6 cellular contexts compared by ENCODE assay signal in the genomic region with DNA sequence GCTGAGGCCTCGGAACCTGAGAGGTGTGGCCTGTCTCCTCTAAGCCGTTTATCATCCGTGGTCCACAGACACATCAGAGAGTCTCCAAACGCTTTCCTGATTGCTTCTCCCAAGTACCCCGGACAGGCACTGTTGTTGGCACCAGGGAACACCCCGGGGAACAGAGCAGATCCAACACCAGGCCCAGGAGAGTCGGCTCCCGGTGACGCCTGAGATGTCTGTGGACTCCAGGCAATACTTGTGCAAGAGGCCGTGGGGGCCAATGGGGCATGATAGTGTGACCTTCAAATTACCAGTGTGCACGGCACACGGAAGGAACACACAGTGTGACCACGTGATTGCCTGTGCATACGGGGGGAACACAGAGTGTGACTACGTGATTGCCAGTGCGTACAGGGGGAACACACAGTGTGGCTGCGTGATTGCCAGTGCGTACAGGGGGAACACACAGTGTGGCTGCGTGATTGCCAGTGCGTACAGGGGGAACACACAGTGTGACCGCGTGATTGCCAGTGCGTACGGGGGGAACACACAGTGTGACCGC.
A peak's percentile ranks its signal among the peaks of the same experiment; 100 is the strongest.
DNase-seq lines count a peak whose midpoint lies in the region; ATAC-seq, FAIRE-seq and TF ChIP-seq lines count a peak whose summit lies in the region.
"Not testable (repeated sequence)": the region's sequence is repeated elsewhere in the genome, so short reads cannot be mapped to it uniquely, and the experiment has no call there.

No MANE protein-coding gene starts in this region.

- in situ Hi-C loops in K562 (cut with MboI); HepG2 (cut with HindIII; ENCODE audit: extremely low pct_ligation_motif_present, low pct_unique_long_range_greater_than_20kb): not testable (repeated sequence)

- not testable (repeated sequence) for H4K20me1 ChIP-seq in K562 (replicated peaks; ENCODE audit: control insufficient read depth, insufficient read depth, low read length); HepG2 (ENCODE audit: insufficient read depth, low read length)

- not testable (repeated sequence) for H3K36me3 ChIP-seq in K562 (ENCODE audit: control insufficient read depth, insufficient read depth, low read length); HepG2 (replicated peaks in 1 of 2; ENCODE audit: control insufficient read depth in 1 of 2, insufficient read depth in 2 of 2, low read length in 2 of 2); spleen

- not testable (repeated sequence) for H3K27me3 Mint-ChIP-seq in activated CD4-positive, alpha-beta T cell treated with anti-CD3 and anti-CD28 coated beads, Interleukin-2, amount 10 ng/mL, durations not matched to agents 7 days and 5 days; progenitor cell of endocrine pancreas; type B pancreatic cell

- H3K4me1 Mint-ChIP-seq in activated CD4-positive, alpha-beta T cell treated with anti-CD3 and anti-CD28 coated beads, Interleukin-2, amount 10 ng/mL, durations not matched to agents 7 days and 5 days: peaks cover 11% of the 10 kb centered on the region
- not testable (repeated sequence) for H3K4me1 Mint-ChIP-seq in progenitor cell of endocrine pancreas (ENCODE audit: low read depth); type B pancreatic cell (ENCODE audit: unreplicated experiment)

- DNase-seq in activated CD4-positive, alpha-beta T cell treated with anti-CD3 and anti-CD28 coated beads, Interleukin-2, amount 10 ng/mL, durations not matched to agents 7 days and 5 days; K562 (ENCODE audit: extremely low read depth in 1 of 4, low spot score in 3 of 4); HepG2 (ENCODE audit: low spot score); progenitor cell of endocrine pancreas (ENCODE audit: low spot score, unreplicated experiment); type B pancreatic cell (ENCODE audit: extremely low spot score, unreplicated experiment): not testable (repeated sequence)
- DNase-seq in spleen: peak; percentile 35

- H3K9me3 ChIP-seq in K562 (replicated peaks; ENCODE audit: control insufficient read depth, insufficient read depth, low read depth, low read length); HepG2 (ENCODE audit: low read length); spleen: not testable (repeated sequence)

- TF ChIP-seq EP300 in K562 (IDR thresholded peaks at IDR 0.05; ENCODE audit: low read length); HepG2 (IDR thresholded peaks at IDR 0.05; ENCODE audit: low read depth in 2 of 2, low read length in 2 of 2); HepG2 (CRISPR knock-in tag; IDR thresholded peaks at IDR 0.05; ENCODE audit: borderline replicate concordance): not testable (repeated sequence)

- H3K9me3 Mint-ChIP-seq in activated CD4-positive, alpha-beta T cell treated with anti-CD3 and anti-CD28 coated beads, Interleukin-2, amount 10 ng/mL, durations not matched to agents 7 days and 5 days; progenitor cell of endocrine pancreas (ENCODE audit: low read depth); type B pancreatic cell: not testable (repeated sequence)

- H3K27me3 ChIP-seq in K562 (ENCODE audit: control insufficient read depth in 2 of 2, insufficient read depth in 2 of 2, low read length in 2 of 2) (peaks cover 0 to 32% of the 10 kb centered on the region in 2 experiments; a peak in 2 of 5 replicates), HepG2 (ENCODE audit: control insufficient read depth in 1 of 2, insufficient read depth in 2 of 2, low read length in 2 of 2) (peaks cover 0 to 13% of the 10 kb centered on the region in 2 experiments; a peak in 2 of 5 replicates)
- not testable (repeated sequence) for H3K27me3 ChIP-seq in spleen (replicated peaks in 1 of 7)

- not testable (repeated sequence) for TF ChIP-seq CTCF in K562 (IDR thresholded peaks at IDR 0.05 in 2 of 3, conservative IDR thresholded peaks at IDR 0.05 in 1 of 3; ENCODE audit: insufficient read depth in 2 of 3, low read depth in 1 of 3, low read length in 3 of 3); HepG2 (CRISPR knock-in tag; IDR thresholded peaks at IDR 0.05); progenitor cell of endocrine pancreas (IDR thresholded peaks at IDR 0.05; ENCODE audit: unreplicated experiment); spleen (IDR thresholded peaks at IDR 0.05 in 8 of 11, conservative IDR thresholded peaks at IDR 0.05 in 3 of 11); type B pancreatic cell (conservative IDR thresholded peaks at IDR 0.05)

- H3K79me2 ChIP-seq in K562 (ENCODE audit: control insufficient read depth, insufficient read depth, low read length); HepG2 (ENCODE audit: insufficient read depth, low read length): not testable (repeated sequence)

- not testable (repeated sequence) for H3K4me1 ChIP-seq in K562 (replicated peaks in 1 of 2; ENCODE audit: control insufficient read depth in 2 of 2, insufficient read depth in 2 of 2, low read length in 2 of 2); spleen
- peaks cover 27% of the 10 kb centered on the region for H3K4me1 ChIP-seq in HepG2 (ENCODE audit: insufficient read depth, low read length)

- H3K27ac Mint-ChIP-seq in activated CD4-positive, alpha-beta T cell treated with anti-CD3 and anti-CD28 coated beads, Interleukin-2, amount 10 ng/mL, durations not matched to agents 7 days and 5 days: peak overlapping the region; percentile 31
- peak overlapping the region; percentile 96 for H3K27ac Mint-ChIP-seq in progenitor cell of endocrine pancreas
- peak overlapping the region; percentile 66 for H3K27ac Mint-ChIP-seq in type B pancreatic cell

- WGBS in K562 (ENCODE audit: insufficient coverage, low coverage, missing lambda C conversion rate): 51% methylated on average over 9 of the region's 25 CpGs
- WGBS in HepG2 (ENCODE audit: low lambda C conversion rate): 68% methylated on average over 25 of the region's 25 CpGs
- 74 to 96% (median 85%) methylated on average over 17 to 20 of the region's 25 CpGs for WGBS in spleen, 5 donors

- H3K4me3 ChIP-seq in K562; HepG2 (replicated peaks in 1 of 3; ENCODE audit: insufficient read depth in 1 of 3, low read depth in 2 of 3, low read length in 3 of 3); spleen: not testable (repeated sequence)

- H3K4me2 ChIP-seq in K562 (ENCODE audit: insufficient read depth, low read length); HepG2 (ENCODE audit: low read depth, low read length): not testable (repeated sequence)

- CTCF ChIA-PET in activated CD4-positive, alpha-beta T cell treated with anti-CD3 and anti-CD28 coated beads, Interleukin-2, amount 10 ng/mL, durations not matched to agents 7 days and 5 days (lab: Charles Lee); K562 (lab: Yijun Ruan, JAX; ENCODE audit: low intra/inter-chr PET ratio); HepG2 (lab: Yijun Ruan, JAX; ENCODE audit: low intra/inter-chr PET ratio, low total read pairs): not testable (repeated sequence)

- POLR2A ChIA-PET in activated CD4-positive, alpha-beta T cell treated with anti-CD3 and anti-CD28 coated beads, Interleukin-2, amount 10 ng/mL, durations not matched to agents 7 days and 5 days (lab: Charles Lee); K562 (lab: Yijun Ruan, JAX); HepG2 (lab: Yijun Ruan, JAX): not testable (repeated sequence)

- intact Hi-C loops in K562 (cut with micrococcal nuclease); HepG2 (cut with micrococcal nuclease; ENCODE audit: unreplicated experiment); spleen (cut with DNase I; ENCODE audit: low total_unique reads): not testable (repeated sequence)

- H3K27ac ChIP-seq in K562 (ENCODE audit: extremely low read depth, low read depth, low read length); HepG2 (ENCODE audit: extremely low read length, insufficient read depth, low read length); spleen: not testable (repeated sequence)

- not testable (repeated sequence) for H2AFZ ChIP-seq in K562 (ENCODE audit: low read depth, low read length); HepG2 (ENCODE audit: low read length)

- not testable (repeated sequence) for H3K36me3 Mint-ChIP-seq in activated CD4-positive, alpha-beta T cell treated with anti-CD3 and anti-CD28 coated beads, Interleukin-2, amount 10 ng/mL, durations not matched to agents 7 days and 5 days (ENCODE audit: low read depth); progenitor cell of endocrine pancreas (ENCODE audit: insufficient read depth); type B pancreatic cell

- not testable (repeated sequence) for H3K9ac ChIP-seq in K562 (ENCODE audit: insufficient read depth in 1 of 2, low read depth in 2 of 2, low read length in 2 of 2); HepG2 (ENCODE audit: insufficient read depth, low read depth, low read length)

- H3K9me1 ChIP-seq in K562 (ENCODE audit: control insufficient read depth, insufficient read depth, low read length): not testable (repeated sequence)

- ATAC-seq in K562, HepG2: not testable (repeated sequence)

- not testable (repeated sequence) for H3K4me3 Mint-ChIP-seq in activated CD4-positive, alpha-beta T cell treated with anti-CD3 and anti-CD28 coated beads, Interleukin-2, amount 10 ng/mL, durations not matched to agents 7 days and 5 days; progenitor cell of endocrine pancreas (ENCODE audit: low read depth)
- peak overlapping the region; percentile 31 for H3K4me3 Mint-ChIP-seq in type B pancreatic cell

- not testable (repeated sequence) for FAIRE-seq in K562 (lab: Jason Lieb, UNC); HepG2 (lab: Jason Lieb, UNC)

- not testable (repeated sequence) for TF ChIP-seq RAD21 in K562 (CRISPR knock-in tag; conservative IDR thresholded peaks at IDR 0.05 in 1 of 2, IDR thresholded peaks at IDR 0.05 in 1 of 2); HepG2 (CRISPR knock-in tag; IDR thresholded peaks at IDR 0.05)

- not testable (repeated sequence) for TF ChIP-seq POLR2A in K562 (conservative IDR thresholded peaks at IDR 0.05); HepG2 (IDR thresholded peaks at IDR 0.05; ENCODE audit: insufficient read depth in 1 of 2, low read depth in 2 of 2, low read length in 2 of 2); spleen (IDR thresholded peaks at IDR 0.05)

- BruUV-seq in K562 (replicated peaks; lab: Mats Ljungman, UMichigan); HepG2 (replicated peaks; lab: Mats Ljungman, UMichigan): not testable (repeated sequence)

Comparison
In these comparisons a context has a peak if more than half of its experiments do, and no peak if none do; other contexts are left out.
1. H3K27ac Mint-ChIP-seq: peak in every context shown above with its lines; median percentile 96 in progenitor cell of endocrine pancreas; 66 in type B pancreatic cell; 31 in activated CD4-positive, alpha-beta T cell treated with anti-CD3 and anti-CD28 coated beads, Interleukin-2, amount 10 ng/mL, durations not matched to agents 7 days and 5 days.